ENCODE assay signal across 1 cellular context in genomic region chr16:375212-375611, GRCh38.
TF ChIP-seq lines count a peak whose summit lies in the region.

No MANE protein-coding gene starts in this region.

TF ChIP-seq in IMR-90, 13 proteins besides CTCF, POLR2A, EP300 and RAD21:
- TF ChIP-seq MAFK (IDR thresholded peaks at IDR 0.05; ENCODE audit: low read depth, low read length) (no peak), MXI1 (IDR thresholded peaks at IDR 0.05; ENCODE audit: borderline replicate concordance, low read depth, low read length) (no peak), CHD1 (IDR thresholded peaks at IDR 0.05; ENCODE audit: low read depth, low read length) (no peak), RFX5 (IDR thresholded peaks at IDR 0.05; ENCODE audit: low read depth, low read length) (no peak), MAZ (IDR thresholded peaks at IDR 0.05; ENCODE audit: borderline replicate concordance, low read depth, low read length) (no peak), ELK1 (IDR thresholded peaks at IDR 0.05; ENCODE audit: borderline replicate concordance, low read depth, low read length) (no peak), CEBPB (IDR thresholded peaks at IDR 0.05; ENCODE audit: low read depth, low read length) (no peak), FOS (IDR thresholded peaks at IDR 0.05; ENCODE audit: low read depth, low read length) (no peak), BHLHE40 (IDR thresholded peaks at IDR 0.05; ENCODE audit: low read depth, low read length) (no peak), SMC3 (IDR thresholded peaks at IDR 0.05; ENCODE audit: low read depth, low read length) (no peak), RCOR1 (IDR thresholded peaks at IDR 0.05; ENCODE audit: insufficient replicate concordance, low read length) (no peak), USF2 (IDR thresholded peaks at IDR 0.05; ENCODE audit: low read depth, low read length) (no peak), NFE2L2 (IDR thresholded peaks at IDR 0.05; ENCODE audit: low read depth, low read length) (no peak)
